8 cellular contexts compared by ENCODE assay signal in the genomic region with DNA sequence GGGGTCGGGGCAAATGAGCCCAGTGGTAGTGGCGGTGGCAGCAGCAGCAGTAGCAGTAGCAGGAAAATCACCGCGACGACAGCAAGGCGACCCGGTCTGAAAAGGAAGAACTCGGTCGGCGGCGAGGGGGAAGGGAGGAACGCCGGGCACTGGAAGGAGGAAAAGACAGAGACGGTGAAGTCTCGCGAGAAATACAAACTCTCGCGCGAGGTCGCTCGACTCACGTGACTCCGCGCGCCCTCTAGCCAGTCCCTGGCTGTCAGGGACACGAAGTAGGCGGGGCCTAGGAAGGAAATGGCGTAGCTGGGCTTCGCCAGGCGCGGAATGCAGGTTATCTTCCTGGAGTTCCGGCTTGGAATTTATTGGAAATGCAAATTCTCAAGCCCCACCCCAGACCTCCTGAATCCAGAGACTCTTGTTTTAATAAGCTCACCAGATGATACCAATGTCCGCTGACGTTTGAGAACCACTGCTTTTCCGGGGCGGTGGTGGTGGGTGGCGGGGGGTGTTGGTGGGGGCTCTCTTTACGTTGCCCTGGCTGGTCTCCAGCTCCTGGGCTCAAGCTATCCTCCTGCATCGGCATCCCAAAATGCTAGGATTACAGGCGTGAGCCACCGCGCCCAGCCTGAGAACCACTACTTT. TPM values are rescaled to one million over a fixed set of nuclear protein-coding genes. Genes with fewer than 3 reads are reported as not detected.
DNase-seq lines count a peak whose midpoint lies in the region; ATAC-seq and TF ChIP-seq lines count a peak whose summit lies in the region.

Gene SMNDC1, minus strand, starts transcription at position 141 of the 642 bp plus-strand sequence. CDS start 1,333 bp downstream, outside the sequence.

- peaks cover 43% of the 10 kb centered on the region for H4K20me1 ChIP-seq in smooth muscle cell (ENCODE audit: low read depth)

- ATAC-seq in HG03196 (IDR thresholded peaks at IDR 0.05; ENCODE audit: unreplicated experiment), result peak; percentile 91
- ATAC-seq in activated B cell treated with CpG ODN at 0.5 μM for 24 hours (ENCODE audit: low read depth), result peak; percentile 92

- peaks cover 54% of the 10 kb centered on the region for H3K4me1 Mint-ChIP-seq in activated B cell treated with CpG ODN at 0.5 μM for 24 hours

- H3K36me3 ChIP-seq in smooth muscle cell (ENCODE audit: low read depth), result peaks cover 3% of the 10 kb centered on the region

- H3K27ac ChIP-seq in caudate nucleus (ENCODE audit: low read depth, low read length) (peak within 1 kb of the TSS; percentile 91), smooth muscle cell (ENCODE audit: low read depth) (peak within 1 kb of the TSS; percentile 95)

- no peak for TF ChIP-seq CTCF in activated B cell treated with CpG ODN at 0.5 μM for 24 hours (IDR thresholded peaks at IDR 0.05)
- no peak for TF ChIP-seq CTCF in smooth muscle cell (IDR thresholded peaks at IDR 0.05; ENCODE audit: borderline replicate concordance, insufficient read depth, poor library complexity, severe bottlenecking)

- TF ChIP-seq POLR2A in GM18951 (IDR thresholded peaks at IDR 0.05; ENCODE audit: extremely low read depth, insufficient read depth, insufficient read length), result peak; percentile 90

- under 1% methylated on average over 42 of the region's 42 CpGs for WGBS in smooth muscle cell (ENCODE audit: low lambda C conversion rate)

- no peaks in the 10 kb centered on the region for H3K27me3 ChIP-seq in smooth muscle cell (ENCODE audit: low read depth)

- H3K4me3 ChIP-seq in smooth muscle cell, result peak within 1 kb of the TSS; percentile 99

- POLR2A ChIA-PET in activated B cell treated with CpG ODN at 0.5 μM for 24 hours (lab: Charles Lee), result interaction anchor here (0.6 to 3.5 kb wide), 38 partner anchors 19 to 614 kb away, joined by 3 to 43 read pairs (median 6); partner anchors contain the start of genes ADD3, BBIP1, SHOC2 and SMC3

- H3K9me3 ChIP-seq in smooth muscle cell (replicated peaks; ENCODE audit: low read depth), result no peaks in the 10 kb centered on the region

- H3K27ac Mint-ChIP-seq in activated B cell treated with CpG ODN at 0.5 μM for 24 hours, result peak within 1 kb of the TSS; percentile 99

- peak within 1 kb of the TSS; percentile 92 for H3K4me2 ChIP-seq in smooth muscle cell

- H3K9ac ChIP-seq in smooth muscle cell (ENCODE audit: low read depth), result peak within 1 kb of the TSS; percentile 99

- peak within 1 kb of the TSS; percentile 72 for H2AFZ ChIP-seq in smooth muscle cell (ENCODE audit: low read depth)

- intact Hi-C loops in activated B cell treated with CpG ODN at 0.5 μM for 24 hours (cut with micrococcal nuclease), result loop anchor here (1.0 to 10.0 kb wide), 7 partner anchors 78 to 1840 kb away; no protein-coding TSS in a partner anchor

- no peaks in the 10 kb centered on the region for H3K9me3 Mint-ChIP-seq in activated B cell treated with CpG ODN at 0.5 μM for 24 hours

- peaks cover 39% of the 10 kb centered on the region for H3K36me3 Mint-ChIP-seq in activated B cell treated with CpG ODN at 0.5 μM for 24 hours (ENCODE audit: low read depth)

- peak within 1 kb of the TSS; percentile 95 for H3K4me3 Mint-ChIP-seq in activated B cell treated with CpG ODN at 0.5 μM for 24 hours

- H3F3A ChIP-seq in smooth muscle cell (ENCODE audit: low read depth), result peaks cover 4% of the 10 kb centered on the region

- H3K79me2 ChIP-seq in smooth muscle cell (ENCODE audit: low read depth), result peaks cover 47% of the 10 kb centered on the region

- in situ Hi-C loops in GM18951 (cut with MboI; ENCODE audit: low sequenced_read_pairs, unreplicated experiment), result no loop called here

- H3K4me1 ChIP-seq in smooth muscle cell (ENCODE audit: low read depth), result peaks cover 14% of the 10 kb centered on the region

- peak; percentile 98 for DNase-seq in AG08395 (ENCODE audit: low spot score)
- DNase-seq in NCI-H345 (lab: John Stamatoyannopoulos, UW), result peak; percentile 94
- DNase-seq in activated B cell treated with CpG ODN at 0.5 μM for 24 hours, result peak; percentile 93
- peak; percentile 61 to 99 (median 95) for DNase-seq in caudate nucleus (lab: John Stamatoyannopoulos, UW)
- DNase-seq in iPS-NIHi7 (ENCODE audit: extremely low spot score), result peak; percentile 96
- peak; percentile 91 for DNase-seq in smooth muscle cell (lab: John Stamatoyannopoulos, UW; ENCODE audit: unreplicated experiment)

- no peaks in the 10 kb centered on the region for H3K27me3 Mint-ChIP-seq in activated B cell treated with CpG ODN at 0.5 μM for 24 hours

- CTCF ChIA-PET in activated B cell treated with CpG ODN at 0.5 μM for 24 hours (lab: Charles Lee), result interaction anchor here (0.6 to 6.8 kb wide), 14 partner anchors 9 to 367 kb away, joined by 3 to 80 read pairs (median 4); partner anchors contain the start of gene SMC3

RNA-seq across cellular contexts. Expression of gene SMNDC1, which starts in this region (rescaled TPM):
- total RNA-seq in activated B cell treated with CpG ODN at 0.5 μM for 24 hours (32.7 and 35.6 TPM in 2 replicates), smooth muscle cell (17.7 and 25.6 TPM in 2 replicates)
- polyA plus RNA-seq in smooth muscle cell, result 19.0 and 22.2 TPM in 2 replicates

Comparison
In these comparisons a context has a peak if more than half of its experiments do, and no peak if none do; other contexts are left out.
1. Peak in every context shown above with its lines: DNase-seq, ATAC-seq, H3K4me3 ChIP-seq and H3K27ac ChIP-seq.